ENCODE assay signal across 1 cellular context in genomic region chr2:240568678-240569522, GRCh38.
TF ChIP-seq lines count a peak whose summit lies in the region.

No MANE protein-coding gene starts in this region.

TF ChIP-seq in HepG2, 621 proteins besides CTCF, POLR2A, EP300 and RAD21 (continued from another document and continues in another):
- TF ChIP-seq, protein P1, sequence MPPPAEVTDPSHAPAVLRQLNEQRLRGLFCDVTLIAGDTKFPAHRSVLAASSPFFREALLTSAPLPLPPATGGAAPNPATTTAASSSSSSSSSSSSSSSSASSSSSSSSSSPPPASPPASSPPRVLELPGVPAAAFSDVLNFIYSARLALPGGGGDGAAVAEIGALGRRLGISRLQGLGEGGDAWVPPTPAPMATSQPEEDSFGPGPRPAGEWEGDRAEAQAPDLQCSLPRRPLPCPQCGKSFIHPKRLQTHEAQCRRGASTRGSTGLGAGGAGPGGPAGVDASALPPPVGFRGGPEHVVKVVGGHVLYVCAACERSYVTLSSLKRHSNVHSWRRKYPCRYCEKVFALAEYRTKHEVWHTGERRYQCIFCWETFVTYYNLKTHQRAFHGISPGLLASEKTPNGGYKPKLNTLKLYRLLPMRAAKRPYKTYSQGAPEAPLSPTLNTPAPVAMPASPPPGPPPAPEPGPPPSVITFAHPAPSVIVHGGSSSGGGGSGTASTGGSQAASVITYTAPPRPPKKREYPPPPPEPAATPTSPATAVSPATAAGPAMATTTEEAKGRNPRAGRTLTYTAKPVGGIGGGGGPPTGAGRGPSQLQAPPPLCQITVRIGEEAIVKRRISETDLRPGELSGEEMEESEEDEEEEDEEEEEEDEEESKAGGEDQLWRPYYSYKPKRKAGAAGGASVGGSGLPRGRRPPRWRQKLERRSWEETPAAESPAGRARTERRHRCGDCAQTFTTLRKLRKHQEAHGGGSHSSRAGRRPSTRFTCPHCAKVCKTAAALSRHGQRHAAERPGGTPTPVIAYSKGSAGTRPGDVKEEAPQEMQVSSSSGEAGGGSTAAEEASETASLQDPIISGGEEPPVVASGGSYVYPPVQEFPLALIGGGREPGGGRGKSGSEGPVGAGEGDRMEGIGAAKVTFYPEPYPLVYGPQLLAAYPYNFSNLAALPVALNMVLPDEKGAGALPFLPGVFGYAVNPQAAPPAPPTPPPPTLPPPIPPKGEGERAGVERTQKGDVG (CRISPR knock-in tag; IDR thresholded peaks at IDR 0.05; ENCODE audit: borderline replicate concordance) = no peak
- TF ChIP-seq MLLT10 (CRISPR knock-in tag; IDR thresholded peaks at IDR 0.05) (no peak), ZNF280B (CRISPR knock-in tag; IDR thresholded peaks at IDR 0.05; ENCODE audit: borderline replicate concordance) (0 out of 2 replicates have a peak, but pooled peaks have one; percentile 54), ZFP62 (CRISPR knock-in tag; IDR thresholded peaks at IDR 0.05) (no peak), XBP1 (CRISPR knock-in tag; IDR thresholded peaks at IDR 0.05) (no peak), CHD4 (IDR thresholded peaks at IDR 0.05; ENCODE audit: borderline replicate concordance, low read length) (no peak), ETV5 (CRISPR knock-in tag; IDR thresholded peaks at IDR 0.05; ENCODE audit: borderline replicate concordance) (no peak; the same call in 1 of the 2 replicates), ZFAT (CRISPR knock-in tag; conservative IDR thresholded peaks at IDR 0.05) (no peak), E2F2 (CRISPR knock-in tag; IDR thresholded peaks at IDR 0.05; ENCODE audit: borderline replicate concordance) (no peak), ZNF431 (CRISPR knock-in tag; IDR thresholded peaks at IDR 0.05; ENCODE audit: borderline replicate concordance, low read depth) (peak; percentile 86), FOXC1 (CRISPR knock-in tag; IDR thresholded peaks at IDR 0.05; ENCODE audit: borderline replicate concordance) (no peak), ZNF792 (CRISPR knock-in tag; IDR thresholded peaks at IDR 0.05) (no peak), JUNB (CRISPR knock-in tag; IDR thresholded peaks at IDR 0.05; ENCODE audit: borderline replicate concordance) (no peak), ZNF317 (CRISPR knock-in tag; IDR thresholded peaks at IDR 0.05) (no peak), SNAPC5 (CRISPR knock-in tag; IDR thresholded peaks at IDR 0.05; ENCODE audit: borderline replicate concordance) (no peak), ZNF777 (CRISPR knock-in tag; IDR thresholded peaks at IDR 0.05) (peak; percentile 76)
- TF ChIP-seq, protein P2, sequence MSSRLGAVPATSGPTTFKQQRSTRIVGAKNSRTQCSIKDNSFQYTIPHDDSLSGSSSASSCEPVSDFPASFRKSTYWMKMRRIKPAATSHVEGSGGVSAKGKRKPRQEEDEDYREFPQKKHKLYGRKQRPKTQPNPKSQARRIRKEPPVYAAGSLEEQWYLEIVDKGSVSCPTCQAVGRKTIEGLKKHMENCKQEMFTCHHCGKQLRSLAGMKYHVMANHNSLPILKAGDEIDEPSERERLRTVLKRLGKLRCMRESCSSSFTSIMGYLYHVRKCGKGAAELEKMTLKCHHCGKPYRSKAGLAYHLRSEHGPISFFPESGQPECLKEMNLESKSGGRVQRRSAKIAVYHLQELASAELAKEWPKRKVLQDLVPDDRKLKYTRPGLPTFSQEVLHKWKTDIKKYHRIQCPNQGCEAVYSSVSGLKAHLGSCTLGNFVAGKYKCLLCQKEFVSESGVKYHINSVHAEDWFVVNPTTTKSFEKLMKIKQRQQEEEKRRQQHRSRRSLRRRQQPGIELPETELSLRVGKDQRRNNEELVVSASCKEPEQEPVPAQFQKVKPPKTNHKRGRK (CRISPR knock-in tag; IDR thresholded peaks at IDR 0.05) = no peak
- TF ChIP-seq, protein P3, sequence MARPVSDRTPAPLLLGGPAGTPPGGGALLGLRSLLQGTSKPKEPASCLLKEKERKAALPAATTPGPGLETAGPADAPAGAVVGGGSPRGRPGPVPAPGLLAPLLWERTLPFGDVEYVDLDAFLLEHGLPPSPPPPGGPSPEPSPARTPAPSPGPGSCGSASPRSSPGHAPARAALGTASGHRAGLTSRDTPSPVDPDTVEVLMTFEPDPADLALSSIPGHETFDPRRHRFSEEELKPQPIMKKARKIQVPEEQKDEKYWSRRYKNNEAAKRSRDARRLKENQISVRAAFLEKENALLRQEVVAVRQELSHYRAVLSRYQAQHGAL (CRISPR knock-in tag; IDR thresholded peaks at IDR 0.05; ENCODE audit: not compliant biosample characterization) = no peak
- TF ChIP-seq, protein P4, sequence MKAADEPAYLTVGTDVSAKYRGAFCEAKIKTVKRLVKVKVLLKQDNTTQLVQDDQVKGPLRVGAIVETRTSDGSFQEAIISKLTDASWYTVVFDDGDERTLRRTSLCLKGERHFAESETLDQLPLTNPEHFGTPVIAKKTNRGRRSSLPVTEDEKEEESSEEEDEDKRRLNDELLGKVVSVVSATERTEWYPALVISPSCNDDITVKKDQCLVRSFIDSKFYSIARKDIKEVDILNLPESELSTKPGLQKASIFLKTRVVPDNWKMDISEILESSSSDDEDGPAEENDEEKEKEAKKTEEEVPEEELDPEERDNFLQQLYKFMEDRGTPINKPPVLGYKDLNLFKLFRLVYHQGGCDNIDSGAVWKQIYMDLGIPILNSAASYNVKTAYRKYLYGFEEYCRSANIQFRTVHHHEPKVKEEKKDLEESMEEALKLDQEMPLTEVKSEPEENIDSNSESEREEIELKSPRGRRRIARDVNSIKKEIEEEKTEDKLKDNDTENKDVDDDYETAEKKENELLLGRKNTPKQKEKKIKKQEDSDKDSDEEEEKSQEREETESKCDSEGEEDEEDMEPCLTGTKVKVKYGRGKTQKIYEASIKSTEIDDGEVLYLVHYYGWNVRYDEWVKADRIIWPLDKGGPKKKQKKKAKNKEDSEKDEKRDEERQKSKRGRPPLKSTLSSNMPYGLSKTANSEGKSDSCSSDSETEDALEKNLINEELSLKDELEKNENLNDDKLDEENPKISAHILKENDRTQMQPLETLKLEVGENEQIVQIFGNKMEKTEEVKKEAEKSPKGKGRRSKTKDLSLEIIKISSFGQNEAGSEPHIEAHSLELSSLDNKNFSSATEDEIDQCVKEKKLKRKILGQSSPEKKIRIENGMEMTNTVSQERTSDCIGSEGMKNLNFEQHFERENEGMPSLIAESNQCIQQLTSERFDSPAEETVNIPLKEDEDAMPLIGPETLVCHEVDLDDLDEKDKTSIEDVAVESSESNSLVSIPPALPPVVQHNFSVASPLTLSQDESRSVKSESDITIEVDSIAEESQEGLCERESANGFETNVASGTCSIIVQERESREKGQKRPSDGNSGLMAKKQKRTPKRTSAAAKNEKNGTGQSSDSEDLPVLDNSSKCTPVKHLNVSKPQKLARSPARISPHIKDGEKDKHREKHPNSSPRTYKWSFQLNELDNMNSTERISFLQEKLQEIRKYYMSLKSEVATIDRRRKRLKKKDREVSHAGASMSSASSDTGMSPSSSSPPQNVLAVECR (CRISPR knock-in tag; IDR thresholded peaks at IDR 0.05; ENCODE audit: borderline replicate concordance) = peak; percentile 73
- TF ChIP-seq, protein P5, sequence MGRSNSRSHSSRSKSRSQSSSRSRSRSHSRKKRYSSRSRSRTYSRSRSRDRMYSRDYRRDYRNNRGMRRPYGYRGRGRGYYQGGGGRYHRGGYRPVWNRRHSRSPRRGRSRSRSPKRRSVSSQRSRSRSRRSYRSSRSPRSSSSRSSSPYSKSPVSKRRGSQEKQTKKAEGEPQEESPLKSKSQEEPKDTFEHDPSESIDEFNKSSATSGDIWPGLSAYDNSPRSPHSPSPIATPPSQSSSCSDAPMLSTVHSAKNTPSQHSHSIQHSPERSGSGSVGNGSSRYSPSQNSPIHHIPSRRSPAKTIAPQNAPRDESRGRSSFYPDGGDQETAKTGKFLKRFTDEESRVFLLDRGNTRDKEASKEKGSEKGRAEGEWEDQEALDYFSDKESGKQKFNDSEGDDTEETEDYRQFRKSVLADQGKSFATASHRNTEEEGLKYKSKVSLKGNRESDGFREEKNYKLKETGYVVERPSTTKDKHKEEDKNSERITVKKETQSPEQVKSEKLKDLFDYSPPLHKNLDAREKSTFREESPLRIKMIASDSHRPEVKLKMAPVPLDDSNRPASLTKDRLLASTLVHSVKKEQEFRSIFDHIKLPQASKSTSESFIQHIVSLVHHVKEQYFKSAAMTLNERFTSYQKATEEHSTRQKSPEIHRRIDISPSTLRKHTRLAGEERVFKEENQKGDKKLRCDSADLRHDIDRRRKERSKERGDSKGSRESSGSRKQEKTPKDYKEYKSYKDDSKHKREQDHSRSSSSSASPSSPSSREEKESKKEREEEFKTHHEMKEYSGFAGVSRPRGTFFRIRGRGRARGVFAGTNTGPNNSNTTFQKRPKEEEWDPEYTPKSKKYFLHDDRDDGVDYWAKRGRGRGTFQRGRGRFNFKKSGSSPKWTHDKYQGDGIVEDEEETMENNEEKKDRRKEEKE (IDR thresholded peaks at IDR 0.05) = no peak
- TF ChIP-seq, protein P6, sequence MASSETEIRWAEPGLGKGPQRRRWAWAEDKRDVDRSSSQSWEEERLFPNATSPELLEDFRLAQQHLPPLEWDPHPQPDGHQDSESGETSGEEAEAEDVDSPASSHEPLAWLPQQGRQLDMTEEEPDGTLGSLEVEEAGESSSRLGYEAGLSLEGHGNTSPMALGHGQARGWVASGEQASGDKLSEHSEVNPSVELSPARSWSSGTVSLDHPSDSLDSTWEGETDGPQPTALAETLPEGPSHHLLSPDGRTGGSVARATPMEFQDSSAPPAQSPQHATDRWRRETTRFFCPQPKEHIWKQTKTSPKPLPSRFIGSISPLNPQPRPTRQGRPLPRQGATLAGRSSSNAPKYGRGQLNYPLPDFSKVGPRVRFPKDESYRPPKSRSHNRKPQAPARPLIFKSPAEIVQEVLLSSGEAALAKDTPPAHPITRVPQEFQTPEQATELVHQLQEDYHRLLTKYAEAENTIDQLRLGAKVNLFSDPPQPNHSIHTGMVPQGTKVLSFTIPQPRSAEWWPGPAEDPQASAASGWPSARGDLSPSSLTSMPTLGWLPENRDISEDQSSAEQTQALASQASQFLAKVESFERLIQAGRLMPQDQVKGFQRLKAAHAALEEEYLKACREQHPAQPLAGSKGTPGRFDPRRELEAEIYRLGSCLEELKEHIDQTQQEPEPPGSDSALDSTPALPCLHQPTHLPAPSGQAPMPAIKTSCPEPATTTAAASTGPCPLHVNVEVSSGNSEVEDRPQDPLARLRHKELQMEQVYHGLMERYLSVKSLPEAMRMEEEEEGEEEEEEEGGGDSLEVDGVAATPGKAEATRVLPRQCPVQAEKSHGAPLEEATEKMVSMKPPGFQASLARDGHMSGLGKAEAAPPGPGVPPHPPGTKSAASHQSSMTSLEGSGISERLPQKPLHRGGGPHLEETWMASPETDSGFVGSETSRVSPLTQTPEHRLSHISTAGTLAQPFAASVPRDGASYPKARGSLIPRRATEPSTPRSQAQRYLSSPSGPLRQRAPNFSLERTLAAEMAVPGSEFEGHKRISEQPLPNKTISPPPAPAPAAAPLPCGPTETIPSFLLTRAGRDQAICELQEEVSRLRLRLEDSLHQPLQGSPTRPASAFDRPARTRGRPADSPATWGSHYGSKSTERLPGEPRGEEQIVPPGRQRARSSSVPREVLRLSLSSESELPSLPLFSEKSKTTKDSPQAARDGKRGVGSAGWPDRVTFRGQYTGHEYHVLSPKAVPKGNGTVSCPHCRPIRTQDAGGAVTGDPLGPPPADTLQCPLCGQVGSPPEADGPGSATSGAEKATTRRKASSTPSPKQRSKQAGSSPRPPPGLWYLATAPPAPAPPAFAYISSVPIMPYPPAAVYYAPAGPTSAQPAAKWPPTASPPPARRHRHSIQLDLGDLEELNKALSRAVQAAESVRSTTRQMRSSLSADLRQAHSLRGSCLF (CRISPR knock-in tag; IDR thresholded peaks at IDR 0.05; ENCODE audit: borderline replicate concordance) = no peak
- TF ChIP-seq, protein P7, sequence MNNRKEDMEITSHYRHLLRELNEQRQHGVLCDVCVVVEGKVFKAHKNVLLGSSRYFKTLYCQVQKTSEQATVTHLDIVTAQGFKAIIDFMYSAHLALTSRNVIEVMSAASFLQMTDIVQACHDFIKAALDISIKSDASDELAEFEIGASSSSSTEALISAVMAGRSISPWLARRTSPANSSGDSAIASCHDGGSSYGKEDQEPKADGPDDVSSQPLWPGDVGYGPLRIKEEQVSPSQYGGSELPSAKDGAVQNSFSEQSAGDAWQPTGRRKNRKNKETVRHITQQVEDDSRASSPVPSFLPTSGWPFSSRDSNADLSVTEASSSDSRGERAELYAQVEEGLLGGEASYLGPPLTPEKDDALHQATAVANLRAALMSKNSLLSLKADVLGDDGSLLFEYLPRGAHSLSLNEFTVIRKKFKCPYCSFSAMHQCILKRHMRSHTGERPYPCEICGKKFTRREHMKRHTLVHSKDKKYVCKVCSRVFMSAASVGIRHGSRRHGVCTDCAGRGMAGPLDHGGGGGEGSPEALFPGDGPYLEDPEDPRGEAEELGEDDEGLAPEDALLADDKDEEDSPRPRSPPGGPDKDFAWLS (CRISPR knock-in tag; IDR thresholded peaks at IDR 0.05; ENCODE audit: borderline replicate concordance) = no peak
- TF ChIP-seq, protein P8, sequence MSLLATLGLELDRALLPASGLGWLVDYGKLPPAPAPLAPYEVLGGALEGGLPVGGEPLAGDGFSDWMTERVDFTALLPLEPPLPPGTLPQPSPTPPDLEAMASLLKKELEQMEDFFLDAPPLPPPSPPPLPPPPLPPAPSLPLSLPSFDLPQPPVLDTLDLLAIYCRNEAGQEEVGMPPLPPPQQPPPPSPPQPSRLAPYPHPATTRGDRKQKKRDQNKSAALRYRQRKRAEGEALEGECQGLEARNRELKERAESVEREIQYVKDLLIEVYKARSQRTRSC (CRISPR knock-in tag; IDR thresholded peaks at IDR 0.05; ENCODE audit: low read depth) = peak; percentile 42; the same call in 1 of the 2 replicates
- TF ChIP-seq, protein P9, sequence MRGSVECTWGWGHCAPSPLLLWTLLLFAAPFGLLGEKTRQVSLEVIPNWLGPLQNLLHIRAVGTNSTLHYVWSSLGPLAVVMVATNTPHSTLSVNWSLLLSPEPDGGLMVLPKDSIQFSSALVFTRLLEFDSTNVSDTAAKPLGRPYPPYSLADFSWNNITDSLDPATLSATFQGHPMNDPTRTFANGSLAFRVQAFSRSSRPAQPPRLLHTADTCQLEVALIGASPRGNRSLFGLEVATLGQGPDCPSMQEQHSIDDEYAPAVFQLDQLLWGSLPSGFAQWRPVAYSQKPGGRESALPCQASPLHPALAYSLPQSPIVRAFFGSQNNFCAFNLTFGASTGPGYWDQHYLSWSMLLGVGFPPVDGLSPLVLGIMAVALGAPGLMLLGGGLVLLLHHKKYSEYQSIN (CRISPR knock-in tag; IDR thresholded peaks at IDR 0.05; ENCODE audit: borderline replicate concordance) = no peak
